Comparison of ENCODE assay signal across 8 cellular contexts in the genomic region with DNA sequence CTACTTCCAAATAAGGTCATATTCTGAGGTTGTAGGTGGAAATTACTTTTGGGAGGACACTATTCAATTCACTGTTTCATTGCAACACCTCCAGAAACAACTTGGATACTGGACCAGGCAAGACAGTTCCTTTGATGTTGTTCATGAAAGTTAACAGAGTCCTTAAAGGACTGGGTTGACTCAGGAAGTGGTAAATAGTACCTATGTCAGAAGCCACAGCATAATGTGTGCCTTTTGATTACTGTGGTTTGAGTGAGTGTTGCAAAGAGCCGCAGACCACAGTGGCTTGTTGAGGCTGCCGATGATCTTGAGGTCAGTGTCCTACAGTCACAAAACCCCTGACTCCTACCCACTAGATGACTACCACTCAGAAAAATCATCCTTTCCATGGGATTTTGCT. TPM values are rescaled to one million over a fixed set of nuclear protein-coding genes. Genes with fewer than 3 reads are reported as not detected.
A peak's percentile ranks its signal among the peaks of the same experiment; 100 is the strongest.
DNase-seq lines count a peak whose midpoint lies in the region; ATAC-seq and TF ChIP-seq lines count a peak whose summit lies in the region.

No MANE protein-coding gene starts in this region.

- intact Hi-C loops in activated T-helper 1 cell treated with anti-CD3 and anti-CD28 coated beads, Interleukin-12 subunit alpha, Interleukin-12 subunit beta, Interleukin-2, Interleukin-4 antibody, amounts not matched to agents 30 ng/mL and 10 ng/mL and 1 ng/mL, durations not matched to agents 14 hours and 24 hours and 36 hours (cut with micrococcal nuclease), result loop anchor here (1.0 to 5.0 kb wide), 5 partner anchors 8 to 198 kb away; no protein-coding TSS in a partner anchor

- peak overlapping the region; percentile 20 for H3K27ac Mint-ChIP-seq in activated T-helper 1 cell treated with anti-CD3 and anti-CD28 coated beads, Interleukin-12 subunit alpha, Interleukin-12 subunit beta, Interleukin-2, Interleukin-4 antibody, amounts not matched to agents 30 ng/mL and 10 ng/mL and 1 ng/mL, durations not matched to agents 14 hours and 24 hours and 36 hours

- H3K4me1 Mint-ChIP-seq in activated T-helper 1 cell treated with anti-CD3 and anti-CD28 coated beads, Interleukin-12 subunit alpha, Interleukin-12 subunit beta, Interleukin-2, Interleukin-4 antibody, amounts not matched to agents 30 ng/mL and 10 ng/mL and 1 ng/mL, durations not matched to agents 14 hours and 24 hours and 36 hours (ENCODE audit: low read depth), result peaks cover 19% of the 10 kb centered on the region

- H3K36me3 ChIP-seq in GM23248 (ENCODE audit: low read depth), result no peaks in the 10 kb centered on the region

- H3K27me3 ChIP-seq in GM23248 (replicated peaks; ENCODE audit: insufficient read depth), result no peaks in the 10 kb centered on the region; the same call in 1 of the 2 replicates

- no peaks in the 10 kb centered on the region for H3F3A ChIP-seq in GM23248 (ENCODE audit: insufficient read depth)

- 60 to 71% methylated on average over 2 of the region's 2 CpGs for WGBS in GM23248 (ENCODE audit: low coverage in 1 of 2, low lambda C conversion rate in 2 of 2, missing lambda C conversion rate in 2 of 2), 2 experiments

- H3K36me3 Mint-ChIP-seq in activated T-helper 1 cell treated with anti-CD3 and anti-CD28 coated beads, Interleukin-12 subunit alpha, Interleukin-12 subunit beta, Interleukin-2, Interleukin-4 antibody, amounts not matched to agents 30 ng/mL and 10 ng/mL and 1 ng/mL, durations not matched to agents 14 hours and 24 hours and 36 hours (ENCODE audit: low read depth), result no peaks in the 10 kb centered on the region

- H3K9me2 ChIP-seq in GM23248 (ENCODE audit: insufficient read depth), result no peaks in the 10 kb centered on the region

- H2AFZ ChIP-seq in GM23248, result no peak overlapping the region

- H4K20me1 ChIP-seq in GM23248 (ENCODE audit: insufficient read depth), result no peaks in the 10 kb centered on the region

- H3K9me3 ChIP-seq in GM23248 (ENCODE audit: low read depth), result no peaks in the 10 kb centered on the region

- peaks cover 4% of the 10 kb centered on the region for H3K9me3 Mint-ChIP-seq in activated T-helper 1 cell treated with anti-CD3 and anti-CD28 coated beads, Interleukin-12 subunit alpha, Interleukin-12 subunit beta, Interleukin-2, Interleukin-4 antibody, amounts not matched to agents 30 ng/mL and 10 ng/mL and 1 ng/mL, durations not matched to agents 14 hours and 24 hours and 36 hours

- ATAC-seq in GM21825 (IDR thresholded peaks at IDR 0.05; ENCODE audit: unreplicated experiment), result peak; percentile 96

- H3K79me2 ChIP-seq in GM23248 (ENCODE audit: insufficient read depth), result no peaks in the 10 kb centered on the region

- H3K4me3 Mint-ChIP-seq in activated T-helper 1 cell treated with anti-CD3 and anti-CD28 coated beads, Interleukin-12 subunit alpha, Interleukin-12 subunit beta, Interleukin-2, Interleukin-4 antibody, amounts not matched to agents 30 ng/mL and 10 ng/mL and 1 ng/mL, durations not matched to agents 14 hours and 24 hours and 36 hours, result no peak overlapping the region

- H3K27me3 Mint-ChIP-seq in activated T-helper 1 cell treated with anti-CD3 and anti-CD28 coated beads, Interleukin-12 subunit alpha, Interleukin-12 subunit beta, Interleukin-2, Interleukin-4 antibody, amounts not matched to agents 30 ng/mL and 10 ng/mL and 1 ng/mL, durations not matched to agents 14 hours and 24 hours and 36 hours (ENCODE audit: insufficient read depth), result peaks cover 54% of the 10 kb centered on the region

- no peak overlapping the region for H3K27ac ChIP-seq in GM23248

- H3K4me2 ChIP-seq in GM23248 (ENCODE audit: unreplicated experiment), result no peak overlapping the region

- no peak for TF ChIP-seq CTCF in GM12865 (IDR thresholded peaks at IDR 0.05; ENCODE audit: insufficient read depth, low read depth, low read length, missing control alignments)
- TF ChIP-seq CTCF in NB4 (IDR thresholded peaks at IDR 0.05; ENCODE audit: low read depth, low read length), result no peak

- H3K9ac ChIP-seq in GM23248, result no peak overlapping the region

- H3K4me1 ChIP-seq in GM23248 (ENCODE audit: insufficient read depth), result no peaks in the 10 kb centered on the region

- in situ Hi-C loops in GM23248 (cut with MboI), result no loop called here

- no peak for TF ChIP-seq POLR2A in NB4 (IDR thresholded peaks at IDR 0.05; ENCODE audit: extremely low read depth, insufficient read length)

- DNase-seq in GM12865 (ENCODE audit: low read depth), result peak; percentile 89
- DNase-seq in NB4 (ENCODE audit: low read depth), result peak; percentile 93
- DNase-seq in activated T-helper 1 cell treated with anti-CD3 and anti-CD28 coated beads, Interleukin-12 subunit alpha, Interleukin-12 subunit beta, Interleukin-2, Interleukin-4 antibody, amounts not matched to agents 30 ng/mL and 10 ng/mL and 1 ng/mL, durations not matched to agents 14 hours and 24 hours and 36 hours (ENCODE audit: low spot score), result peak; percentile 61
- DNase-seq in stimulated activated CD8-positive, alpha-beta memory T cell treated with anti-CD3 and anti-CD28 coated beads, Interleukin-4, amount 100 ng/mL, for 48 hours, result peak; percentile 70
- DNase-seq in NCI-H1105 (lab: John Stamatoyannopoulos, UW), result no peak
- DNase-seq in GM23248, result no peak
- DNase-seq in hippocampal formation (lab: John Stamatoyannopoulos, UW), result no peak

- H3K4me3 ChIP-seq in GM12865 (ENCODE audit: low read depth, low read length), result no peak overlapping the region
- no peak overlapping the region for H3K4me3 ChIP-seq in NB4 (ENCODE audit: low read depth, low read length)
- no peak overlapping the region for H3K4me3 ChIP-seq in GM23248

RNA-seq across cellular contexts. Expression of a gene that starts 10.9 kb away (rescaled TPM):
- total RNA-seq in activated T-helper 1 cell treated with anti-CD3 and anti-CD28 coated beads, Interleukin-12 subunit alpha, Interleukin-12 subunit beta, Interleukin-2, Interleukin-4 antibody, amounts not matched to agents 30 ng/mL and 10 ng/mL and 1 ng/mL, durations not matched to agents 14 hours and 24 hours and 36 hours, result not detected in 2 replicates
- total RNA-seq in GM23248 (2014; rRNA removed; shearing (Covaris generic)), result 0.13 TPM in 1 of 2 replicates, not detected in the other
- not detected in 2 replicates for polyA plus RNA-seq in GM23248 (2016; fragmentation: Nextera tagmentation; extraction: Ambion mirVana)

Comparison
In these comparisons a context has a peak if more than half of its experiments do, and no peak if none do; other contexts are left out.
1. DNase-seq: peak in GM12865 (single experiment), NB4 (single experiment), activated T-helper 1 cell treated with anti-CD3 and anti-CD28 coated beads, Interleukin-12 subunit alpha, Interleukin-12 subunit beta, Interleukin-2, Interleukin-4 antibody, amounts not matched to agents 30 ng/mL and 10 ng/mL and 1 ng/mL, durations not matched to agents 14 hours and 24 hours and 36 hours (single experiment) and stimulated activated CD8-positive, alpha-beta memory T cell treated with anti-CD3 and anti-CD28 coated beads, Interleukin-4, amount 100 ng/mL, for 48 hours (single experiment); none in NCI-H1105 (single experiment), GM23248 (single experiment) and hippocampal formation (0 of 2).